ENCODE assay signal across 1 cellular context in the genomic region with DNA sequence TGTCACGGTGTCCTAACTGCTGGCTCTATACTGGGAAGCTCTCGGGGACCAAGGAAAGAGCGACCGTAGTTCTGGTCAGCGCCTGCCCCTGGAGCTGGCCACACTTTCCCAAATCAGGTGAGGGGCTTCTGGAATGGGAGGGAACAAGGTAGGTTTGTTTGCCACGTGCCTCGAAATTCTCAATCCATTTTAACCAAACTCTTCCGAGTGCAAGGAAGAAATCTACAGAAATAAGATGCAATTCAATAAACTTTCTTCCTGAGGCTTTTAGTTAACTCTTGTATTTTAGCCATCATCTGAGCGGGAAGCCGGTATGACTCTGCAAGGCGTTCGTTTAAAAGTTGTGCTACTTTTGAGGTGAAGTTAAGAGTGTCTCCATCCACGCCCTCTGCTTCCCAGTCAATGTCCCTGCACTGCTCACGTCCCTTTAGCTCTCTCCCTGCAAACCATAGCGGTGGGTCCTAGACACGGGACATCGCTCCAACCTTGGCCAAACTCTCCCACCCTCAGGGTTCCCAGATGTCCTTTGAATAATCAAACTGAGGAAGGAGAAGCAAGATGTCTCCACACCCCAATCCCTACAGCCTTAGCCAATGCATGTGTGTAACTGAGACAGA.
TF ChIP-seq lines count a peak whose summit lies in the region.

No MANE protein-coding gene starts in this region.

TF ChIP-seq in WTC11, 78 proteins besides CTCF, POLR2A, EP300 and RAD21 (continued from another document):
- TF ChIP-seq ZNF281 (CRISPR knock-in tag; IDR thresholded peaks at IDR 0.05) (no peak), JAZF1 (CRISPR knock-in tag; IDR thresholded peaks at IDR 0.05) (no peak), E2F4 (CRISPR knock-in tag; IDR thresholded peaks at IDR 0.05; ENCODE audit: borderline replicate concordance, low read depth) (no peak), SMAD3 (CRISPR knock-in tag; IDR thresholded peaks at IDR 0.05; ENCODE audit: borderline replicate concordance) (no peak), ZNF121 (CRISPR knock-in tag; IDR thresholded peaks at IDR 0.05) (no peak)
- TF ChIP-seq, protein P1, sequence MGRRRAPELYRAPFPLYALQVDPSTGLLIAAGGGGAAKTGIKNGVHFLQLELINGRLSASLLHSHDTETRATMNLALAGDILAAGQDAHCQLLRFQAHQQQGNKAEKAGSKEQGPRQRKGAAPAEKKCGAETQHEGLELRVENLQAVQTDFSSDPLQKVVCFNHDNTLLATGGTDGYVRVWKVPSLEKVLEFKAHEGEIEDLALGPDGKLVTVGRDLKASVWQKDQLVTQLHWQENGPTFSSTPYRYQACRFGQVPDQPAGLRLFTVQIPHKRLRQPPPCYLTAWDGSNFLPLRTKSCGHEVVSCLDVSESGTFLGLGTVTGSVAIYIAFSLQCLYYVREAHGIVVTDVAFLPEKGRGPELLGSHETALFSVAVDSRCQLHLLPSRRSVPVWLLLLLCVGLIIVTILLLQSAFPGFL (CRISPR knock-in tag; IDR thresholded peaks at IDR 0.05; ENCODE audit: borderline replicate concordance): no peak
